ENCODE assay signal across 9 cellular contexts in genomic region chr18:58911766-58912165, GRCh38. TPM values are rescaled to one million over a fixed set of nuclear protein-coding genes. Genes with fewer than 3 reads are reported as not detected.
A peak's percentile ranks its signal among the peaks of the same experiment; 100 is the strongest.
DNase-seq lines count a peak whose midpoint lies in the region; ATAC-seq and TF ChIP-seq lines count a peak whose summit lies in the region.
"Had no signal": no experiment of that assay in that cellular context is flagged by ENCODE, and none has a peak within 500 bp of the region (broad histone marks: within the 10 kb centered on the region; RNA-seq: fewer than 3 reads in every experiment).

No MANE protein-coding gene starts in this region.

- H3K27ac ChIP-seq in iPS-18a (ENCODE audit: low read length): peak overlapping the region; percentile 15

- peak overlapping the region; percentile 19 to 92 (median 77) for H3K27ac Mint-ChIP-seq in brain

- H3K27me3 Mint-ChIP-seq in brain: no peaks in the 10 kb centered on the region

- ATAC-seq in HG02623 (IDR thresholded peaks at IDR 0.05; ENCODE audit: unreplicated experiment): no peak
- ATAC-seq: left lobe of liver had no signal

- H3K9me3 Mint-ChIP-seq in brain: peaks cover 0 to 4% (median 0%) of the 10 kb centered on the region in 5 experiments

- peaks cover 64% of the 10 kb centered on the region for H3K4me1 ChIP-seq in iPS-18a (ENCODE audit: control insufficient read depth, low read depth, low read length)

- no peaks in the 10 kb centered on the region for H3K9me3 ChIP-seq in iPS-18a (ENCODE audit: control insufficient read depth, low read depth, low read length)

- H3K4me3 Mint-ChIP-seq in brain: peak overlapping the region in 2 of 5 experiments; percentile 3 to 12

- H3K4me3 ChIP-seq in iPS-18a (ENCODE audit: low read length): peak overlapping the region; percentile 20

- DNase-seq in ELF-1 (ENCODE audit: low read depth, low spot score) (peak; percentile 44), renal cortical epithelial cell (ENCODE audit: low read depth) (peak; percentile 54), UCSD-AML1 (lab: John Stamatoyannopoulos, UW; ENCODE audit: unreplicated experiment) (no peak), NCI-H510A treated with DMSO at 0.1 percent for 48 hours (lab: John Stamatoyannopoulos, UW) (no peak), cortex of kidney (lab: John Stamatoyannopoulos, UW) (no peak)

- no peaks in the 10 kb centered on the region for H3K27me3 ChIP-seq in iPS-18a (ENCODE audit: control insufficient read depth, insufficient read depth, low read length)

- no peak for TF ChIP-seq CTCF in brain (conservative IDR thresholded peaks at IDR 0.05)

- peaks cover 28% of the 10 kb centered on the region for H3K36me3 ChIP-seq in iPS-18a (ENCODE audit: control insufficient read depth, low read depth, low read length)

- H3K9ac ChIP-seq in iPS-18a (ENCODE audit: low read length): no peak overlapping the region

- peaks cover 91% of the 10 kb centered on the region for H3K36me3 Mint-ChIP-seq in brain

- H3K4me1 Mint-ChIP-seq in brain: peaks cover 85% of the 10 kb centered on the region

RNA-seq across cellular contexts. Expression of gene ZNF532, which starts 47.1 kb away (rescaled TPM):
- polyA plus RNA-seq in brain (ENCODE audit: insufficient read depth, low read depth, low replicate concordance): 51.6 TPM
- total RNA-seq in renal cortical epithelial cell: 25.0 and 89.9 TPM in 2 replicates

Comparison
In these comparisons a context has a peak if more than half of its experiments do, and no peak if none do; other contexts are left out.
1. DNase-seq: peak in ELF-1 (single experiment) and renal cortical epithelial cell (single experiment); none in UCSD-AML1 (single experiment), NCI-H510A treated with DMSO at 0.1 percent for 48 hours (single experiment) and cortex of kidney (single experiment).